35 cellular contexts compared by ENCODE assay signal in the genomic region with DNA sequence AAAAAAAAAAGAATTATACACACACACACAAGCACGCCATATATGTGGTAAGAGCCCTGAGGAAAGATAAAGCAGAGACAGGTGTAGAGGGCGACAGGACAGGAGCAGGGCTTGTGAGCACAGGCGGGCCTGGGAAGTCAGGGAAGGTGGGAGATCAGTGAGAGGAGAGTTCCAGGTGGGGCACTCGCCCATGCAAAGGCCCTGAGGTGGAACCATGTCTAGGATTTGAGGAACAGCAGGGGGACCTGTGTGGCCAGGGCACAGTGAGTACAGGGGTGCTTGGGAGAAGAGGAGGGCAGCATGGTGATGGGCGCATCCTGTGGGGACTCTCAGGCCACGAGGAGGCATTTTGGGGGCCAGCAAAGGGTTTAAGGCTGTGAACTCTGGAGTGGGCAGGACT. TPM values are rescaled to one million over a fixed set of nuclear protein-coding genes. Genes with fewer than 3 reads are reported as not detected.
"Had no signal": no experiment of that assay in that cellular context is flagged by ENCODE, and none has a peak within 500 bp of the region (broad histone marks: within the 10 kb centered on the region; RNA-seq: fewer than 3 reads in every experiment).

No MANE protein-coding gene starts in this region.

- H3K9me3 Mint-ChIP-seq: activated T-cell treated with anti-CD3 and anti-CD28 coated beads, Interleukin-2, amount 50 U/mL, for 72 hours; brain; naive thymus-derived CD4-positive, alpha-beta T cell; stimulated activated memory B cell treated with anti-CD40 and anti-IgM and Interleukin-4, amounts not matched to agents 10 μg/mL and 1 μg/mL and 100 μg/mL, for 72 hours had no signal

- H3K4me1 ChIP-seq: gastrocnemius medialis had no signal

- H3K36me3 Mint-ChIP-seq: activated naive CD8-positive, alpha-beta T cell had no signal

- H3K36me3 ChIP-seq: cardiac muscle cell, gastrocnemius medialis, pancreas, prostate gland, thyroid gland had no signal

- H3K27me3 Mint-ChIP-seq: activated naive CD8-positive, alpha-beta T cell; naive thymus-derived CD4-positive, alpha-beta T cell; stimulated activated memory B cell treated with anti-CD40 and anti-IgM and Interleukin-4, amounts not matched to agents 10 μg/mL and 1 μg/mL and 100 μg/mL, for 72 hours; T-helper 17 cell had no signal

- H3K4me3 Mint-ChIP-seq: activated naive CD8-positive, alpha-beta T cell; activated T-cell treated with anti-CD3 and anti-CD28 coated beads, Interleukin-2, amount 50 U/mL, for 72 hours; brain; naive thymus-derived CD4-positive, alpha-beta T cell; stimulated activated memory B cell treated with anti-CD40 and anti-IgM and Interleukin-4, amounts not matched to agents 10 μg/mL and 1 μg/mL and 100 μg/mL, for 72 hours; T-helper 17 cell had no signal

- H3K27ac Mint-ChIP-seq: activated naive CD8-positive, alpha-beta T cell; activated T-cell treated with anti-CD3 and anti-CD28 coated beads, Interleukin-2, amount 50 U/mL, for 72 hours; stimulated activated memory B cell treated with anti-CD40 and anti-IgM and Interleukin-4, amounts not matched to agents 10 μg/mL and 1 μg/mL and 100 μg/mL, for 72 hours; T-helper 17 cell had no signal

- H3K9me3 ChIP-seq: ascending aorta, gastrocnemius medialis, pancreas, prostate gland, sigmoid colon, stomach, thyroid gland had no signal

- H3K27me3 ChIP-seq: ascending aorta, cardiac muscle cell, dorsolateral prefrontal cortex, gastrocnemius medialis, hepatocyte, pancreas, sigmoid colon, stomach, thyroid gland had no signal

- H3K4me3 ChIP-seq: ascending aorta, cardiac muscle cell, coronary artery, dorsolateral prefrontal cortex, gastrocnemius medialis, hepatocyte, pancreas, prostate gland, sigmoid colon, stomach, thyroid gland had no signal

- H3K27ac ChIP-seq: ascending aorta, cardiac muscle cell, coronary artery, dorsolateral prefrontal cortex, gastrocnemius medialis, hepatocyte, pancreas, sigmoid colon, stomach, thyroid gland had no signal

- ATAC-seq: activated T-cell treated with anti-CD3 and anti-CD28 coated beads, Interleukin-2, amount 50 U/mL, for 72 hours; gastrocnemius medialis; left colon; naive thymus-derived CD4-positive, alpha-beta T cell; stimulated activated memory B cell treated with anti-CD40 and anti-IgM and Interleukin-4, amounts not matched to agents 10 μg/mL and 1 μg/mL and 100 μg/mL, for 72 hours; T-helper 17 cell had no signal

- DNase-seq: activated CD4-positive, alpha-beta T cell treated with anti-CD3 and anti-CD28 coated beads for 1 hour; activated CD4-positive, alpha-beta T cell treated with anti-CD3 and anti-CD28 coated beads, Interleukin-2, amount 50 U/mL, for 1 hour; activated naive CD4-positive, alpha-beta T cell; activated T-cell treated with anti-CD3 and anti-CD28 coated beads for 4 hours; activated T-cell treated with anti-CD3 and anti-CD28 coated beads, Interleukin-2, amount 50 U/mL, for 72 hours; dorsolateral prefrontal cortex; effector memory CD4-positive, alpha-beta T cell; erythroblast; gastrocnemius medialis; left colon; midbrain; naive thymus-derived CD4-positive, alpha-beta T cell; nucleus accumbens; retina; sigmoid colon; small intestine; stimulated activated CD4-positive, alpha-beta T cell treated with anti-CD3 and anti-CD28 coated beads, Interleukin-4, amount 100 ng/mL, for 24 hours; stomach; T-helper 17 cell; T1000; thyroid gland had no signal

RNA-seq across cellular contexts. Expression of a gene that starts 32.5 kb away (rescaled TPM):
- total RNA-seq: activated T-cell treated with anti-CD3 and anti-CD28 coated beads, Interleukin-2, amount 50 U/mL, for 72 hours; ascending aorta; cerebellum; gastrocnemius medialis; left colon; liver; naive thymus-derived CD4-positive, alpha-beta T cell; stomach; T-helper 17 cell had no signal
- polyA plus RNA-seq: liver; naive thymus-derived CD4-positive, alpha-beta T cell; neural cell had no signal

RNA-seq across cellular contexts. Expression of a gene that starts 39.8 kb away (rescaled TPM):
- total RNA-seq: activated T-cell treated with anti-CD3 and anti-CD28 coated beads, Interleukin-2, amount 50 U/mL, for 72 hours; ascending aorta; cardiac muscle cell; cerebellum; gastrocnemius medialis; kidney; left colon; liver; naive thymus-derived CD4-positive, alpha-beta T cell; sigmoid colon; stomach; T-helper 17 cell; thyroid gland; urinary bladder had no signal
- polyA plus RNA-seq: cardiac muscle cell; liver; naive thymus-derived CD4-positive, alpha-beta T cell; neural cell; sigmoid colon; urinary bladder had no signal
